Comparison of ENCODE assay signal across 22 cellular contexts in genomic region chr7:108541493-108541892, GRCh38. TPM values are rescaled to one million over a fixed set of nuclear protein-coding genes. Genes with fewer than 3 reads are reported as not detected.
A peak's percentile ranks its signal among the peaks of the same experiment; 100 is the strongest.
DNase-seq lines count a peak whose midpoint lies in the region; TF ChIP-seq lines count a peak whose summit lies in the region.
"Had no signal": no experiment of that assay in that cellular context is flagged by ENCODE, and none has a peak within 500 bp of the region (broad histone marks: within the 10 kb centered on the region; RNA-seq: fewer than 3 reads in every experiment).

No MANE protein-coding gene starts in this region.

- H3K4me1 Mint-ChIP-seq in H9 (peaks cover 16 to 24% of the 10 kb centered on the region in 2 experiments), immature natural killer cell (no peaks in the 10 kb centered on the region)
- H3K4me1 Mint-ChIP-seq in activated T-helper 1 cell treated with anti-CD3 and anti-CD28 coated beads, Interleukin-12 subunit alpha, Interleukin-12 subunit beta, Interleukin-2, Interleukin-4 antibody, amounts not matched to agents 30 ng/mL and 10 ng/mL and 1 ng/mL, durations not matched to agents 14 hours and 24 hours and 36 hours (ENCODE audit: low read depth): no peaks in the 10 kb centered on the region
- H3K4me1 Mint-ChIP-seq: CD4-positive, CD25-positive, alpha-beta regulatory T cell; CD8-positive, alpha-beta memory T cell had no signal

- no peak overlapping the region for H3K56ac ChIP-seq in H9 (ENCODE audit: insufficient read length, low read depth, low read length)

- H3K27ac ChIP-seq in H9 (ENCODE audit: insufficient read length, low read depth, low read length) (no peak overlapping the region), HUES64 (ENCODE audit: low read depth, low read length) (peak overlapping the region; percentile 76), iPS-18a (ENCODE audit: low read length) (no peak overlapping the region)
- H3K27ac ChIP-seq: HL-60 had no signal

- H3K27ac Mint-ChIP-seq in H9: peak overlapping the region in 2 of 3 experiments; percentile 50 to 82; a peak in 4 of 7 replicates
- no peak overlapping the region for H3K27ac Mint-ChIP-seq in activated T-helper 1 cell treated with anti-CD3 and anti-CD28 coated beads, Interleukin-12 subunit alpha, Interleukin-12 subunit beta, Interleukin-2, Interleukin-4 antibody, amounts not matched to agents 30 ng/mL and 10 ng/mL and 1 ng/mL, durations not matched to agents 14 hours and 24 hours and 36 hours
- H3K27ac Mint-ChIP-seq in immature natural killer cell: no peak overlapping the region
- H3K27ac Mint-ChIP-seq: CD4-positive, CD25-positive, alpha-beta regulatory T cell; CD8-positive, alpha-beta memory T cell had no signal

- H2BK5ac ChIP-seq in H9 (ENCODE audit: insufficient read length, low read length): no peak overlapping the region

- H3K27me3 Mint-ChIP-seq in H9 (ENCODE audit: low read depth): no peaks in the 10 kb centered on the region
- peaks cover 11% of the 10 kb centered on the region for H3K27me3 Mint-ChIP-seq in activated T-helper 1 cell treated with anti-CD3 and anti-CD28 coated beads, Interleukin-12 subunit alpha, Interleukin-12 subunit beta, Interleukin-2, Interleukin-4 antibody, amounts not matched to agents 30 ng/mL and 10 ng/mL and 1 ng/mL, durations not matched to agents 14 hours and 24 hours and 36 hours (ENCODE audit: insufficient read depth)
- peaks cover 0 to 2% (median 0%) of the 10 kb centered on the region in 3 donors for H3K27me3 Mint-ChIP-seq in immature natural killer cell (ENCODE audit: low read depth in 3 of 3)
- H3K27me3 Mint-ChIP-seq: CD4-positive, CD25-positive, alpha-beta regulatory T cell had no signal

- no peak overlapping the region for H3K23ac ChIP-seq in H9 (ENCODE audit: insufficient read length, low read depth, low read length)

- no peak overlapping the region for H4K91ac ChIP-seq in H9 (ENCODE audit: insufficient read length, low read depth, low read length)

- H3K4me3 ChIP-seq in HUES64 (ENCODE audit: low read length): peak overlapping the region; percentile 9; the same call in 1 of the 2 replicates
- peak overlapping the region; percentile 26 for H3K4me3 ChIP-seq in iPS-18a (ENCODE audit: low read length)
- H3K4me3 ChIP-seq: GM12878 had no signal

- H3K9me3 ChIP-seq in H9 (ENCODE audit: control insufficient read depth, low read depth, low read length) (no peaks in the 10 kb centered on the region), HUES64 (ENCODE audit: insufficient read depth, low read depth, low read length) (no peaks in the 10 kb centered on the region), iPS-18a (ENCODE audit: control insufficient read depth, low read depth, low read length) (no peaks in the 10 kb centered on the region)
- H3K9me3 ChIP-seq: BE2C had no signal

- H3K9ac ChIP-seq in H9 (ENCODE audit: extremely low read depth, insufficient read length, low read length) (no peak overlapping the region), HUES64 (ENCODE audit: low read depth, low read length) (no peak overlapping the region), iPS-18a (ENCODE audit: low read length) (no peak overlapping the region)

- no peak for DNase-seq in H9
- DNase-seq in T-helper 9 cell: no peak
- no peak for DNase-seq in stimulated activated naive CD4-positive, alpha-beta T cell (lab: John Stamatoyannopoulos, UW)
- no peak for DNase-seq in activated T-helper 1 cell treated with anti-CD3 and anti-CD28 coated beads, Interleukin-12 subunit alpha, Interleukin-12 subunit beta, Interleukin-2, Interleukin-4 antibody, amounts not matched to agents 30 ng/mL and 10 ng/mL and 1 ng/mL, durations not matched to agents 14 hours and 24 hours and 36 hours (ENCODE audit: low spot score)
- no peak for DNase-seq in immature natural killer cell
- DNase-seq: ACHN; BE2C; C1 segment of cervical spinal cord; CD4-positive, CD25-positive, alpha-beta regulatory T cell; CD8-positive, alpha-beta memory T cell; COR-L47; DMS 273 treated with DMSO at 0.1 percent for 48 hours; DMS53; DND-41; EL; GOT3; HCEC 1CT; KG1 had no signal

- no peak overlapping the region for H3K14ac ChIP-seq in H9 (ENCODE audit: insufficient read depth, low read length)

- H4K5ac ChIP-seq in H9 (ENCODE audit: insufficient read length, low read depth, low read length): no peak overlapping the region

- TF ChIP-seq CTCF in H9 (conservative IDR thresholded peaks at IDR 0.05): no peak

- intact Hi-C loops in activated T-helper 1 cell treated with anti-CD3 and anti-CD28 coated beads, Interleukin-12 subunit alpha, Interleukin-12 subunit beta, Interleukin-2, Interleukin-4 antibody, amounts not matched to agents 30 ng/mL and 10 ng/mL and 1 ng/mL, durations not matched to agents 14 hours and 24 hours and 36 hours (cut with micrococcal nuclease): no loop called here

- no peak overlapping the region for H2AK5ac ChIP-seq in H9 (ENCODE audit: insufficient read length, low read length)

- no peaks in the 10 kb centered on the region for H3K79me2 ChIP-seq in H9 (ENCODE audit: insufficient read depth, low read length)

- no CpG with 5 or more reads among the region's 2 CpGs for WGBS in H9 (ENCODE audit: extremely low coverage, insufficient read length, low lambda C conversion rate)
- 6% methylated on average over 1 of the region's 2 CpGs for WGBS in HUES64

- H3K4me1 ChIP-seq in H9 (ENCODE audit: insufficient read depth, low read length) (no peaks in the 10 kb centered on the region), HUES64 (ENCODE audit: insufficient read depth, low read length) (peaks cover 14% of the 10 kb centered on the region), iPS-18a (ENCODE audit: control insufficient read depth, low read depth, low read length) (peaks cover 13% of the 10 kb centered on the region)
- H3K4me1 ChIP-seq: BE2C had no signal

- H3K18ac ChIP-seq in H9 (ENCODE audit: insufficient read length, low read depth, low read length): no peak overlapping the region

- H2BK12ac ChIP-seq in H9 (ENCODE audit: insufficient read length, low read depth, low read length): no peak overlapping the region

- H2BK15ac ChIP-seq in H9 (ENCODE audit: low read depth, low read length): no peak overlapping the region

- H3K9me3 Mint-ChIP-seq in H9 (peaks cover 7% of the 10 kb centered on the region in 2 experiments; a peak in 4 of 5 replicates), immature natural killer cell (no peaks in the 10 kb centered on the region)
- H3K9me3 Mint-ChIP-seq in activated T-helper 1 cell treated with anti-CD3 and anti-CD28 coated beads, Interleukin-12 subunit alpha, Interleukin-12 subunit beta, Interleukin-2, Interleukin-4 antibody, amounts not matched to agents 30 ng/mL and 10 ng/mL and 1 ng/mL, durations not matched to agents 14 hours and 24 hours and 36 hours: no peaks in the 10 kb centered on the region
- H3K9me3 Mint-ChIP-seq: CD8-positive, alpha-beta memory T cell had no signal

- no peak overlapping the region for H2BK20ac ChIP-seq in H9 (ENCODE audit: low read depth, low read length, poor library complexity, severe bottlenecking)

- H3K4me3 Mint-ChIP-seq in H9 (peak overlapping the region in 1 of 2 experiments; percentile 18; a peak in 1 of 5 replicates), immature natural killer cell (no peak overlapping the region)
- H3K4me3 Mint-ChIP-seq in activated T-helper 1 cell treated with anti-CD3 and anti-CD28 coated beads, Interleukin-12 subunit alpha, Interleukin-12 subunit beta, Interleukin-2, Interleukin-4 antibody, amounts not matched to agents 30 ng/mL and 10 ng/mL and 1 ng/mL, durations not matched to agents 14 hours and 24 hours and 36 hours: no peak overlapping the region
- H3K4me3 Mint-ChIP-seq: CD4-positive, CD25-positive, alpha-beta regulatory T cell; CD8-positive, alpha-beta memory T cell had no signal

- no peak overlapping the region for H2BK120ac ChIP-seq in H9 (ENCODE audit: low read depth, low read length, poor library complexity, severe bottlenecking)

- H3K36me3 Mint-ChIP-seq in H9 (ENCODE audit: insufficient read depth in 1 of 3, low read depth in 3 of 3) (peaks cover 0 to 11% (median 9%) of the 10 kb centered on the region in 3 experiments; a peak in 5 of 7 replicates), immature natural killer cell (no peaks in the 10 kb centered on the region)
- no peaks in the 10 kb centered on the region for H3K36me3 Mint-ChIP-seq in activated T-helper 1 cell treated with anti-CD3 and anti-CD28 coated beads, Interleukin-12 subunit alpha, Interleukin-12 subunit beta, Interleukin-2, Interleukin-4 antibody, amounts not matched to agents 30 ng/mL and 10 ng/mL and 1 ng/mL, durations not matched to agents 14 hours and 24 hours and 36 hours (ENCODE audit: low read depth)
- H3K36me3 Mint-ChIP-seq: CD4-positive, CD25-positive, alpha-beta regulatory T cell had no signal

- no peak overlapping the region for H3T11ph ChIP-seq in H9 (ENCODE audit: low read length)

- H3K79me1 ChIP-seq in H9 (ENCODE audit: insufficient read depth, low read depth, low read length, poor library complexity, severe bottlenecking): no peaks in the 10 kb centered on the region

- H2AFZ ChIP-seq in H9 (ENCODE audit: low read length): no peak overlapping the region

- H3K36me3 ChIP-seq in HUES64 (ENCODE audit: insufficient read depth, low read length) (no peaks in the 10 kb centered on the region), iPS-18a (ENCODE audit: control insufficient read depth, low read depth, low read length) (no peaks in the 10 kb centered on the region)
- H3K36me3 ChIP-seq: BE2C had no signal

- H4K8ac ChIP-seq in H9 (replicated peaks; ENCODE audit: insufficient read length, low read depth, low read length): no peak overlapping the region

- no peak overlapping the region for H3K4ac ChIP-seq in H9 (ENCODE audit: low read depth, low read length)

- no peaks in the 10 kb centered on the region for H4K20me1 ChIP-seq in H9 (ENCODE audit: control insufficient read depth, insufficient read depth, insufficient read length)

- H3K23me2 ChIP-seq in H9 (ENCODE audit: insufficient read length, low read depth, low read length, poor library complexity, severe bottlenecking): no peaks in the 10 kb centered on the region

- H3K4me2 ChIP-seq in H9 (ENCODE audit: insufficient read depth, insufficient read length, low read length): no peak overlapping the region

- H3K27me3 ChIP-seq in H9 (ENCODE audit: insufficient read depth, low read length): no peaks in the 10 kb centered on the region
- H3K27me3 ChIP-seq in HUES64 (ENCODE audit: insufficient read depth, low read length): no peaks in the 10 kb centered on the region
- no peaks in the 10 kb centered on the region for H3K27me3 ChIP-seq in iPS-18a (ENCODE audit: control insufficient read depth, insufficient read depth, low read length)
- H3K27me3 ChIP-seq: BE2C had no signal

RNA-seq across cellular contexts. Expression of gene PNPLA8, which starts 15.6 kb away (rescaled TPM):
- 10.7 and 11.7 TPM in 2 replicates for total RNA-seq in H9 (2021)
- 11.1 TPM for polyA plus RNA-seq in HUES64 (2013, experiment 1 of 2)
- polyA plus RNA-seq in HUES64 (2013, experiment 2 of 2): 13.4 TPM
- 16.8 and 18.3 TPM in 2 replicates for total RNA-seq in activated T-helper 1 cell treated with anti-CD3 and anti-CD28 coated beads, Interleukin-12 subunit alpha, Interleukin-12 subunit beta, Interleukin-2, Interleukin-4 antibody, amounts not matched to agents 30 ng/mL and 10 ng/mL and 1 ng/mL, durations not matched to agents 14 hours and 24 hours and 36 hours
- 10 to 100 TPM; 16.8 to 35.4 (median 31.7) TPM for polyA plus RNA-seq in immature natural killer cell

RNA-seq across cellular contexts. Expression of gene THAP5, which starts 28.0 kb away (rescaled TPM):
- 18.3 and 20.6 TPM in 2 replicates for total RNA-seq in H9 (2021)
- polyA plus RNA-seq in HUES64 (2013, experiment 1 of 2): 17.7 TPM
- polyA plus RNA-seq in HUES64 (2013, experiment 2 of 2): 17.1 TPM
- total RNA-seq in activated T-helper 1 cell treated with anti-CD3 and anti-CD28 coated beads, Interleukin-12 subunit alpha, Interleukin-12 subunit beta, Interleukin-2, Interleukin-4 antibody, amounts not matched to agents 30 ng/mL and 10 ng/mL and 1 ng/mL, durations not matched to agents 14 hours and 24 hours and 36 hours: 37.2 and 39.9 TPM in 2 replicates
- polyA plus RNA-seq in immature natural killer cell: 10 to 100 TPM in 2 of 3 donors, 1 to 10 TPM in 1; 5.5 to 21.3 (median 13.2) TPM

RNA-seq across cellular contexts. Expression of gene DNAJB9, which starts 28.2 kb away (rescaled TPM):
- total RNA-seq in H9 (2021): 11.3 TPM in 2 replicates
- polyA plus RNA-seq in HUES64 (2013, experiment 1 of 2): 8.4 TPM
- 8.7 TPM for polyA plus RNA-seq in HUES64 (2013, experiment 2 of 2)
- total RNA-seq in activated T-helper 1 cell treated with anti-CD3 and anti-CD28 coated beads, Interleukin-12 subunit alpha, Interleukin-12 subunit beta, Interleukin-2, Interleukin-4 antibody, amounts not matched to agents 30 ng/mL and 10 ng/mL and 1 ng/mL, durations not matched to agents 14 hours and 24 hours and 36 hours: 16.9 and 20.0 TPM in 2 replicates
- polyA plus RNA-seq in immature natural killer cell: 10 to 100 TPM; 40.7 to 71.3 (median 51.5) TPM

Comparison
In these comparisons a context has a peak if more than half of its experiments do, and no peak if none do; other contexts are left out.
1. H3K27ac Mint-ChIP-seq: peak in H9 (2 of 3); none in activated T-helper 1 cell treated with anti-CD3 and anti-CD28 coated beads, Interleukin-12 subunit alpha, Interleukin-12 subunit beta, Interleukin-2, Interleukin-4 antibody, amounts not matched to agents 30 ng/mL and 10 ng/mL and 1 ng/mL, durations not matched to agents 14 hours and 24 hours and 36 hours (single experiment) and immature natural killer cell (0 of 6).